Comparison of ENCODE assay signal across 19 cellular contexts in the genomic region with DNA sequence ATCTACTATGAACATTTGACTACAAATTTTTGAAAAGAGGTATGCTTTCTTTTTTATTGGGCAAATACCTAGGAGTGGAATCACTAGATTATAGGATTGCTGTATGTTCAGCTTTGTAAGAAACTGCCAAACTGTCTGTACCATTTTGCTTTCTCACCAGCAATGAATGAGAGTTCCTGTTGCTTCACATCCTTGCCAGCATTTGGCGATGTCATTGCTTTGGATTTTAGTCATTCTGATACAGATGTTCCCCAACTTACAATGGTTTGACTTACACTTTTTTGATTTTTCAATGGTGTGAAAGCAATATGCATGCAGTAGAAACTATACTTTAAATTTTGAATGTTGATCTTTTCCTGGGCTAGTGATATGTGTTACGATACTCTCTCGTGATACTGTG.
DNase-seq lines count a peak whose midpoint lies in the region; ATAC-seq, FAIRE-seq and TF ChIP-seq lines count a peak whose summit lies in the region.
"Had no signal": no experiment of that assay in that cellular context is flagged by ENCODE, and none has a peak within 500 bp of the region (broad histone marks: within the 10 kb centered on the region; RNA-seq: fewer than 3 reads in every experiment).

No MANE protein-coding gene starts in this region.

- H3K27me3 ChIP-seq in GM12878 (replicated peaks in 1 of 2; ENCODE audit: control insufficient read depth in 2 of 2, insufficient read depth in 2 of 2, low read length in 1 of 2): no peaks in the 10 kb centered on the region
- no peaks in the 10 kb centered on the region for H3K27me3 ChIP-seq in hepatocyte
- H3K27me3 ChIP-seq: ovary had no signal

- no peak for TF ChIP-seq POLR2A in GM12878 (IDR thresholded peaks at IDR 0.05; ENCODE audit: low read depth, low read length)

- POLR2A ChIA-PET in GM12878 (lab: Charles Lee): interaction anchor here (0.6 kb wide), 1 partner anchor 17 kb away, joined by 3 read pairs; no protein-coding TSS in a partner anchor

- TF ChIP-seq CTCF in AG10803 (conservative IDR thresholded peaks at IDR 0.05; ENCODE audit: low read length) (no peak), GM12878 (IDR thresholded peaks at IDR 0.05 in 2 of 3, conservative IDR thresholded peaks at IDR 0.05 in 1 of 3; ENCODE audit: control insufficient read depth in 2 of 3, extremely low read depth in 1 of 3, insufficient read depth in 1 of 3, low read depth in 3 of 3, low read length in 3 of 3) (no peak), hepatocyte (IDR thresholded peaks at IDR 0.05; ENCODE audit: poor library complexity) (no peak), glutamatergic neuron (IDR thresholded peaks at IDR 0.05; ENCODE audit: partially characterized antibody, unreplicated experiment) (no peak)

- no peak overlapping the region for H3K27ac ChIP-seq in GM12878 (ENCODE audit: control insufficient read depth, insufficient read depth)
- peak overlapping the region; percentile 93 for H3K27ac ChIP-seq in hepatocyte
- H3K27ac ChIP-seq: ovary had no signal

- WGBS in GM12878 (ENCODE audit: insufficient coverage, insufficient replicate concordance, low lambda C conversion rate, missing lambda C conversion rate): 83% methylated on average over 3 of the region's 3 CpGs
- WGBS in hepatocyte (ENCODE audit: low lambda C conversion rate, missing lambda C conversion rate): 96% methylated on average over 3 of the region's 3 CpGs

- SMC1A ChIA-PET in GM12878 (lab: Charles Lee; ENCODE audit: uncharacterized antibody, unreplicated experiment): no interaction called here

- no peak overlapping the region for H3K4me3 Mint-ChIP-seq in glutamatergic neuron (ENCODE audit: unreplicated experiment)

- no peak overlapping the region for H3K9ac ChIP-seq in GM12878 (ENCODE audit: control insufficient read depth, insufficient read depth, low read length)

- H3K4me1 ChIP-seq in GM12878 (ENCODE audit: control insufficient read depth, insufficient read depth, low read length) (no peaks in the 10 kb centered on the region), hepatocyte (ENCODE audit: insufficient read depth) (peaks cover 31% of the 10 kb centered on the region)

- no peak overlapping the region for H3K27ac Mint-ChIP-seq in glutamatergic neuron (ENCODE audit: unreplicated experiment)

- peaks cover 4% of the 10 kb centered on the region for H3K4me1 Mint-ChIP-seq in glutamatergic neuron (ENCODE audit: low read depth, unreplicated experiment)

- CTCF ChIA-PET in GM12878 (lab: Yijun Ruan, JAX): interaction anchor here (1.0 kb wide), 1 partner anchor 24 kb away, joined by 3 read pairs; no protein-coding TSS in a partner anchor

- no peak overlapping the region for H3K4me2 ChIP-seq in GM12878 (ENCODE audit: control insufficient read depth, insufficient read depth)
- H3K4me2 ChIP-seq in hepatocyte: no peak overlapping the region

- H3K79me2 ChIP-seq in GM12878 (ENCODE audit: control insufficient read depth, insufficient read depth, low read length) (no peaks in the 10 kb centered on the region), hepatocyte (no peaks in the 10 kb centered on the region)

- no peak for TF ChIP-seq RAD21 in GM12878 (IDR thresholded peaks at IDR 0.05; ENCODE audit: insufficient read depth, low read depth, low read length)

- RAD21 ChIA-PET in GM12878 (lab: Charles Lee; ENCODE audit: unreplicated experiment): no interaction called here

- DNase-seq in AG10803 (ENCODE audit: low read depth) (peak; percentile 65), HT1080 (ENCODE audit: low read depth) (peak; percentile 40), GM12878 (ENCODE audit: low read depth, low spot score) (no peak), hepatocyte (ENCODE audit: low spot score) (no peak), amygdala (lab: John Stamatoyannopoulos, UW) (no peak), glutamatergic neuron (no peak)
- DNase-seq: activated T-cell treated with anti-CD3 and anti-CD28 coated beads, Interleukin-2, amount 50 U/mL, for 1 hour; caudate nucleus; effector memory CD4-positive, alpha-beta T cell; NCI-H1092 treated with DMSO at 0.1 percent for 48 hours; NCI-H2107; NCI-H526 treated with DMSO at 0.1 percent for 48 hours; ovary; stimulated activated CD4-positive, alpha-beta T cell treated with anti-CD3 and anti-CD28 coated beads, Interleukin-4, amount 100 ng/mL, for 1 hour; stimulated activated CD8-positive, alpha-beta memory T cell treated with anti-CD3 and anti-CD28 coated beads, Interleukin-4, amount 100 ng/mL, for 48 hours had no signal

- H4K20me1 ChIP-seq in GM12878 (ENCODE audit: control insufficient read depth, insufficient read depth): no peaks in the 10 kb centered on the region
- no peaks in the 10 kb centered on the region for H4K20me1 ChIP-seq in hepatocyte (ENCODE audit: insufficient read depth, poor library complexity, severe bottlenecking)

- H3K4me3 ChIP-seq in AG10803 (ENCODE audit: low read length) (no peak overlapping the region), GM12878 (no peak overlapping the region), hepatocyte (no peak overlapping the region)
- H3K4me3 ChIP-seq: ovary had no signal

- no peaks in the 10 kb centered on the region for H3K9me3 Mint-ChIP-seq in glutamatergic neuron (ENCODE audit: unreplicated experiment)

- ATAC-seq in GM12878: no peak
- ATAC-seq in GM19324 (IDR thresholded peaks at IDR 0.05; ENCODE audit: low FRiP score, unreplicated experiment): no peak
- no peak for ATAC-seq in HG03565 (IDR thresholded peaks at IDR 0.05; ENCODE audit: unreplicated experiment)

- no peak for TF ChIP-seq EP300 in GM12878 (IDR thresholded peaks at IDR 0.05; ENCODE audit: borderline replicate concordance in 1 of 2, control insufficient read depth in 1 of 2, low read depth in 2 of 2, low read length in 2 of 2)

- FAIRE-seq in GM12878 (lab: Jason Lieb, UNC): no peak
- FAIRE-seq: frontal cortex, H54 had no signal

- H2AFZ ChIP-seq in GM12878 (ENCODE audit: control insufficient read depth, low read depth, low read length) (no peak overlapping the region), hepatocyte (no peak overlapping the region)

- H3K27me3 Mint-ChIP-seq in glutamatergic neuron (ENCODE audit: unreplicated experiment): no peaks in the 10 kb centered on the region

- H3K9me2 ChIP-seq in hepatocyte (replicated peaks; ENCODE audit: insufficient read depth): no peaks in the 10 kb centered on the region

- H3K36me3 ChIP-seq in GM12878 (ENCODE audit: control insufficient read depth in 2 of 2, insufficient read depth in 2 of 2, low read length in 1 of 2) (no peaks in the 10 kb centered on the region), hepatocyte (replicated peaks; ENCODE audit: insufficient read depth, low read depth) (no peaks in the 10 kb centered on the region)
- H3K36me3 ChIP-seq: ovary had no signal

- in situ Hi-C loops in GM12878 (cut with MboI): no loop called here

- no TSS peak for BruUV-seq in GM12878 (replicated peaks; lab: Mats Ljungman, UMichigan)

- intact Hi-C loops in GM12878 (cut with micrococcal nuclease; ENCODE audit: unreplicated experiment): no loop called here

- H3K36me3 Mint-ChIP-seq in glutamatergic neuron (ENCODE audit: unreplicated experiment): peaks cover 16% of the 10 kb centered on the region

- no peaks in the 10 kb centered on the region; the same call in 2 of the 3 replicates for H3K9me3 ChIP-seq in GM12878 (replicated peaks; ENCODE audit: control insufficient read depth, insufficient read depth, low read length)
- H3K9me3 ChIP-seq in hepatocyte (ENCODE audit: low read depth): no peaks in the 10 kb centered on the region
- H3K9me3 ChIP-seq: ovary had no signal

TF ChIP-seq in GM12878, 131 proteins besides CTCF, POLR2A, EP300 and RAD21:
- peak; percentile 56 for TF ChIP-seq JUNB (IDR thresholded peaks at IDR 0.05)
- no peak for TF ChIP-seq BHLHE40 (IDR thresholded peaks at IDR 0.05; ENCODE audit: borderline replicate concordance in 1 of 2, low read depth in 2 of 2, low read length in 1 of 2)

Comparison
In these comparisons a context has a peak if more than half of its experiments do, and no peak if none do; other contexts are left out.
1. DNase-seq: peak in AG10803 (single experiment) and HT1080 (single experiment); none in GM12878 (single experiment), hepatocyte (single experiment), amygdala (0 of 56) and glutamatergic neuron (single experiment).